ENCODE assay signal across 8 cellular contexts in genomic region chr3:49351521-49352011, GRCh38. TPM values are rescaled to one million over a fixed set of nuclear protein-coding genes. Genes with fewer than 3 reads are reported as not detected.
A peak's percentile ranks its signal among the peaks of the same experiment; 100 is the strongest.
DNase-seq lines count a peak whose midpoint lies in the region; ATAC-seq and TF ChIP-seq lines count a peak whose summit lies in the region.

No MANE protein-coding gene starts in this region.

- peak overlapping the region in 8 of 10 experiments; percentile 0 to 46 (median 22); a peak in 9 of 20 replicates for H3K4me3 ChIP-seq in BLaER1 treated with 17β-estradiol and CSF1 and Interleukin-3, amounts not matched to agents 10 nM and 100 nM
- no peak overlapping the region for H3K4me3 ChIP-seq in endodermal cell (ENCODE audit: low read length)

- peak; percentile 69 to 89 for DNase-seq in NOMO-1 (lab: John Stamatoyannopoulos, UW; ENCODE audit: unreplicated experiment in 2 of 2)
- DNase-seq in endodermal cell = no peak
- no peak for DNase-seq in natural killer cell treated with Interleukin-12 subunit alpha and Interleukin-12 subunit beta and Interleukin-15 and Interleukin-18, amount 100 ng/mL, for 72 hours (ENCODE audit: low spot score)
- no peak for DNase-seq in stimulated activated naive CD8-positive, alpha-beta T cell treated with anti-CD3 and anti-CD28 coated beads, Interleukin-15, Interleukin-2, amounts not matched to agents 100 U/mL and 50 U/mL, for 24 hours

- 90 to 97% methylated on average over 1 of the region's 1 CpG for WGBS in endodermal cell (ENCODE audit: insufficient coverage in 1 of 2, insufficient read length in 1 of 2), 2 experiments

- H3K36me3 Mint-ChIP-seq in endodermal cell (ENCODE audit: low read depth) = peaks cover 18% of the 10 kb centered on the region
- no peaks in the 10 kb centered on the region for H3K36me3 Mint-ChIP-seq in natural killer cell treated with Interleukin-12 subunit alpha and Interleukin-12 subunit beta and Interleukin-15 and Interleukin-18, amount 100 ng/mL, for 72 hours

- H3K27me3 ChIP-seq in BLaER1 treated with 17β-estradiol and CSF1 and Interleukin-3, amounts not matched to agents 10 nM and 100 nM = no peaks in the 10 kb centered on the region
- no peaks in the 10 kb centered on the region for H3K27me3 ChIP-seq in endodermal cell (ENCODE audit: control insufficient read depth, insufficient read depth, low read length, poor library complexity, severe bottlenecking)

- ATAC-seq in natural killer cell treated with Interleukin-12 subunit alpha and Interleukin-12 subunit beta and Interleukin-15 and Interleukin-18, amount 100 ng/mL, for 72 hours = peak in 1 of 2 donors; percentile 24
- no peak for ATAC-seq in HG03457 (IDR thresholded peaks at IDR 0.05; ENCODE audit: unreplicated experiment)
- no peak for ATAC-seq in HG02870 (IDR thresholded peaks at IDR 0.05; ENCODE audit: unreplicated experiment)
- no peak for ATAC-seq in GM19467 (IDR thresholded peaks at IDR 0.05; ENCODE audit: unreplicated experiment)
- ATAC-seq in stimulated activated naive CD8-positive, alpha-beta T cell treated with anti-CD3 and anti-CD28 coated beads, Interleukin-15, Interleukin-2, amounts not matched to agents 100 U/mL and 50 U/mL, for 24 hours = no peak

- peaks cover 5% of the 10 kb centered on the region for H3K9me3 Mint-ChIP-seq in endodermal cell
- no peaks in the 10 kb centered on the region for H3K9me3 Mint-ChIP-seq in natural killer cell treated with Interleukin-12 subunit alpha and Interleukin-12 subunit beta and Interleukin-15 and Interleukin-18, amount 100 ng/mL, for 72 hours

- H4K20me1 ChIP-seq in BLaER1 treated with 17β-estradiol and CSF1 and Interleukin-3, amounts not matched to agents 10 nM and 100 nM = peaks cover under 1 to 15% (median 6%) of the 10 kb centered on the region in 11 experiments; a peak in 11 of 22 replicates

- peak overlapping the region; percentile 70 to 98 (median 81) for H3K9ac ChIP-seq in BLaER1 treated with 17β-estradiol and CSF1 and Interleukin-3, amounts not matched to agents 10 nM and 100 nM
- H3K9ac ChIP-seq in endodermal cell (ENCODE audit: extremely low read depth, low read length, poor library complexity, severe bottlenecking) = no peak overlapping the region

- H3K27ac ChIP-seq in BLaER1 treated with 17β-estradiol and CSF1 and Interleukin-3, amounts not matched to agents 10 nM and 100 nM = peak overlapping the region; percentile 93 to 100 (median 97)
- no peak overlapping the region for H3K27ac ChIP-seq in endodermal cell (ENCODE audit: low read depth, low read length)

- TF ChIP-seq CTCF in endodermal cell (conservative IDR thresholded peaks at IDR 0.05) = no peak

- H3K36me3 ChIP-seq in BLaER1 treated with 17β-estradiol and CSF1 and Interleukin-3, amounts not matched to agents 10 nM and 100 nM = peaks cover 16 to 26% (median 22%) of the 10 kb centered on the region in 11 experiments
- H3K36me3 ChIP-seq in endodermal cell (ENCODE audit: control insufficient read depth, insufficient read depth, low read length) = peaks cover 12% of the 10 kb centered on the region

- H3K4me1 ChIP-seq in BLaER1 treated with 17β-estradiol and CSF1 and Interleukin-3, amounts not matched to agents 10 nM and 100 nM = peaks cover 64 to 100% (median 97%) of the 10 kb centered on the region in 10 experiments
- peaks cover 5% of the 10 kb centered on the region for H3K4me1 ChIP-seq in endodermal cell (ENCODE audit: control insufficient read depth, insufficient read depth, low read length)

- peak overlapping the region; percentile 69 to 98 (median 88) for H3K4me2 ChIP-seq in BLaER1 treated with 17β-estradiol and CSF1 and Interleukin-3, amounts not matched to agents 10 nM and 100 nM

- no peaks in the 10 kb centered on the region for H3K27me3 Mint-ChIP-seq in endodermal cell (ENCODE audit: insufficient read depth)
- no peaks in the 10 kb centered on the region for H3K27me3 Mint-ChIP-seq in natural killer cell treated with Interleukin-12 subunit alpha and Interleukin-12 subunit beta and Interleukin-15 and Interleukin-18, amount 100 ng/mL, for 72 hours

- peaks cover 9% of the 10 kb centered on the region for H3K4me1 Mint-ChIP-seq in endodermal cell
- peaks cover 12 to 21% of the 10 kb centered on the region in 2 donors for H3K4me1 Mint-ChIP-seq in natural killer cell treated with Interleukin-12 subunit alpha and Interleukin-12 subunit beta and Interleukin-15 and Interleukin-18, amount 100 ng/mL, for 72 hours (ENCODE audit: low read depth in 2 of 2)

- H3K4me3 Mint-ChIP-seq in endodermal cell = no peak overlapping the region
- H3K4me3 Mint-ChIP-seq in natural killer cell treated with Interleukin-12 subunit alpha and Interleukin-12 subunit beta and Interleukin-15 and Interleukin-18, amount 100 ng/mL, for 72 hours = peak overlapping the region; percentile 30

- peak overlapping the region; percentile 25 for H3K27ac Mint-ChIP-seq in endodermal cell
- H3K27ac Mint-ChIP-seq in natural killer cell treated with Interleukin-12 subunit alpha and Interleukin-12 subunit beta and Interleukin-15 and Interleukin-18, amount 100 ng/mL, for 72 hours = peak overlapping the region; percentile 9 to 52

- H3K9me3 ChIP-seq in BLaER1 treated with 17β-estradiol and CSF1 and Interleukin-3, amounts not matched to agents 10 nM and 100 nM (replicated peaks in 1 of 11) = peaks cover 0 to 9% (median 0%) of the 10 kb centered on the region in 11 experiments; a peak in 3 of 22 replicates
- H3K9me3 ChIP-seq in endodermal cell (ENCODE audit: control insufficient read depth, low read length) = no peaks in the 10 kb centered on the region

RNA-seq across cellular contexts. Expression of gene GPX1, which starts 6.6 kb away (rescaled TPM):
- 100 to 1,000 TPM; 178 to 195 TPM for total RNA-seq in endodermal cell
- polyA plus RNA-seq in endodermal cell (2013, experiment 1 of 2) = 137 TPM
- polyA plus RNA-seq in endodermal cell (2013, experiment 2 of 2) = 132 TPM
- total RNA-seq in natural killer cell treated with Interleukin-12 subunit alpha and Interleukin-12 subunit beta and Interleukin-15 and Interleukin-18, amount 100 ng/mL, for 72 hours = 100 to 1,000 TPM in 1 of 2 donors, 10 to 100 TPM in 1; 95.4 to 107 TPM

RNA-seq across cellular contexts. Expression of gene USP4, which starts 11.7 kb away (rescaled TPM):
- total RNA-seq in endodermal cell = 10 to 100 TPM; 48.3 to 48.9 TPM
- polyA plus RNA-seq in endodermal cell (2013, experiment 1 of 2) = 39.3 TPM
- polyA plus RNA-seq in endodermal cell (2013, experiment 2 of 2) = 32.5 TPM
- 100 to 1,000 TPM in 1 of 2 donors, 10 to 100 TPM in 1; 90.9 to 105 TPM for total RNA-seq in natural killer cell treated with Interleukin-12 subunit alpha and Interleukin-12 subunit beta and Interleukin-15 and Interleukin-18, amount 100 ng/mL, for 72 hours

Comparison
In these comparisons a context has a peak if more than half of its experiments do, and no peak if none do; other contexts are left out.
1. DNase-seq: peak in NOMO-1 (2 of 2); none in endodermal cell (single experiment), natural killer cell treated with Interleukin-12 subunit alpha and Interleukin-12 subunit beta and Interleukin-15 and Interleukin-18, amount 100 ng/mL, for 72 hours (single experiment) and stimulated activated naive CD8-positive, alpha-beta T cell treated with anti-CD3 and anti-CD28 coated beads, Interleukin-15, Interleukin-2, amounts not matched to agents 100 U/mL and 50 U/mL, for 24 hours (single experiment).